21 cellular contexts compared by ENCODE assay signal in the genomic region with DNA sequence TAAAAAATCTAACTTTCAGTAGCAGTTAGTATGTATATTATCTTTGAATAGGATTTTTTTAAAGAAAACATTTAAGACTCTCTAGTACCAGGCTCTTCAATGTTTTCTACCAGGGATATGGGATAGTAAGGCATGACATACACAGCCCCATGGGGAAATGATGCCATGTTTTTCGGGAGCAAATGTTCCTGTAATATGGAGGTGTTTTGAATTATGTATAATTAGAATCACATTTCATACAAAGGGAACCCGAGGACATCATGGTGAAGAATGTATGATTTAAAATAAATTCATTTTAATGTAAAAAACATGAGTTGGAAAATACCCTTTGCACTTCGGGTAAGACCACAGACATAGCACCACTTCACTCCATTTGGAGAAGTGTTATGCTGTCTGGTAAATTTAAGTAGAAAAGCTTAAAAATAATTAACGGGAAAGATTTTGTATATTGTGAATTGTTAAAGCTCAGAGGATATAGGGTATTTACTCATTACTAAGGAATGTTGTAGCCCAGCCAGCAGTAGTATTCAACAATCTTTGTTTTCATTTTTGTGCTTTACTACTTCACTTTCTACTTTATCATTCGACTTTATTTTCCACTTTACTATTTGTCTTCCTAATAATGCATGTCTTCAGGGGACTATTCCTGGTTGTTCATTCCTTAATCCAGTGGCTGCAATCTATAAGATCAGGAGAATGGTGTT.
DNase-seq lines count a peak whose midpoint lies in the region; ATAC-seq, FAIRE-seq and TF ChIP-seq lines count a peak whose summit lies in the region.
"Had no signal": no experiment of that assay in that cellular context is flagged by ENCODE, and none has a peak within 500 bp of the region (broad histone marks: within the 10 kb centered on the region; RNA-seq: fewer than 3 reads in every experiment).

No MANE protein-coding gene starts in this region.

- no peak for TF ChIP-seq CTCF in AG10803 (conservative IDR thresholded peaks at IDR 0.05; ENCODE audit: low read length)
- no peak for TF ChIP-seq CTCF in PC-9 (conservative IDR thresholded peaks at IDR 0.05)
- TF ChIP-seq CTCF in H1 (IDR thresholded peaks at IDR 0.05; ENCODE audit: control extremely low read depth in 1 of 3, insufficient read depth in 1 of 3, low read depth in 1 of 3, low read length in 3 of 3) = no peak

- TF ChIP-seq RAD21 in H1 (IDR thresholded peaks at IDR 0.05 in 1 of 2, conservative IDR thresholded peaks at IDR 0.05 in 1 of 2; ENCODE audit: low read depth in 2 of 2, low read length in 2 of 2) = no peak

- BruUV-seq in PC-9 (replicated peaks; lab: Mats Ljungman, UMichigan) = no TSS peak

- DNase-seq in AG10803 (ENCODE audit: low read depth) (peak; percentile 40), PC-9 (no peak), H1 (ENCODE audit: low read depth in 1 of 2, low spot score in 2 of 2) (no peak), hepatic stellate cell (ENCODE audit: low spot score) (peak; percentile 4), OCI-M1 (lab: John Stamatoyannopoulos, UW) (no peak), GM19238 (ENCODE audit: insufficient read length, low spot score) (no peak)
- no peak for DNase-seq in stimulated activated naive CD4-positive, alpha-beta T cell treated with Interleukin-2 at 50 U/mL for 16 hours (lab: John Stamatoyannopoulos, UW)
- DNase-seq: activated CD4-positive, alpha-beta T cell treated with anti-CD3 and anti-CD28 coated beads, Interleukin-2, amount 10 ng/mL, durations not matched to agents 24 days and 14 days; GF-D8; heart left ventricle; KBM-7; lower lobe of right lung; NCI-H774; right cardiac atrium; stimulated activated CD4-positive, alpha-beta T cell treated with anti-CD3 and anti-CD28 coated beads, Interleukin-15, amount 100 ng/mL, for 24 hours; T-helper 17 cell had no signal

- H3K9ac ChIP-seq in H1 (replicated peaks in 1 of 4; ENCODE audit: extremely low read depth in 1 of 4, low read depth in 3 of 4, low read length in 3 of 4) = no peak overlapping the region

- no peak overlapping the region for H3K14ac ChIP-seq in H1 (ENCODE audit: insufficient read length)

- FAIRE-seq in H1 (lab: Jason Lieb, UNC) = no peak
- FAIRE-seq: GM12878 had no signal

- H3K18ac ChIP-seq in H1 (ENCODE audit: extremely low read depth, low read length) = no peak overlapping the region

- H2AK5ac ChIP-seq in H1 (ENCODE audit: low read depth, low read length) = no peak overlapping the region

- H3K9me3 ChIP-seq in PC-9 (ENCODE audit: insufficient read depth, low read depth) (no peaks in the 10 kb centered on the region), H1 (ENCODE audit: insufficient read depth in 2 of 2, low read depth in 1 of 2, low read length in 1 of 2) (no peaks in the 10 kb centered on the region)
- H3K9me3 ChIP-seq: lower lobe of right lung, neutrophil had no signal

- POLR2A ChIA-PET in PC-9 (lab: Charles Lee; ENCODE audit: unreplicated experiment) (interaction anchor here (0.5 kb wide), 1 partner anchor 94 kb away, joined by 4 read pairs; no protein-coding TSS in a partner anchor), H1 (lab: Charles Lee; ENCODE audit: partially characterized antibody) (no interaction called here)

- H4K20me1 ChIP-seq in PC-9 (ENCODE audit: insufficient read depth) = no peaks in the 10 kb centered on the region
- H4K20me1 ChIP-seq in H1 (replicated peaks in 1 of 2; ENCODE audit: control insufficient read depth in 1 of 2, insufficient read depth in 2 of 2, low read length in 2 of 2) = no peaks in the 10 kb centered on the region

- H2BK12ac ChIP-seq in H1 (ENCODE audit: low read depth, low read length) = no peak overlapping the region

- no peak overlapping the region for H4K5ac ChIP-seq in H1 (ENCODE audit: insufficient read length, low read depth, low read length)

- H3K9me2 ChIP-seq in PC-9 (ENCODE audit: insufficient read depth) = no peaks in the 10 kb centered on the region

- TF ChIP-seq EP300 in H1 (IDR thresholded peaks at IDR 0.05; ENCODE audit: borderline replicate concordance in 1 of 2, low read depth in 2 of 2, low read length in 2 of 2) = no peak

- no peak overlapping the region for H3K56ac ChIP-seq in H1 (replicated peaks; ENCODE audit: insufficient read length, low read depth, low read length)

- WGBS in H1 (ENCODE audit: extremely low coverage in 1 of 2, insufficient coverage in 1 of 2, insufficient read length in 1 of 2, insufficient replicate concordance in 2 of 2, low coverage in 1 of 2, low lambda C conversion rate in 2 of 2, missing lambda C conversion rate in 1 of 2), 2 experiments = 93 to 100% methylated on average over 2 to 5 of the region's 5 CpGs

- intact Hi-C loops in PC-9 (cut with micrococcal nuclease; ENCODE audit: unreplicated experiment) = no loop called here

- H4K8ac ChIP-seq in H1 (ENCODE audit: extremely low read depth, insufficient read depth, low read length) = no peak overlapping the region

- H3K27ac ChIP-seq in PC-9 = no peak overlapping the region
- H3K27ac ChIP-seq in H1 (ENCODE audit: low read depth, low read length) = no peak overlapping the region
- H3K27ac ChIP-seq: C4-2B, epithelial cell of prostate, heart left ventricle, lower lobe of right lung, neutrophil had no signal

- H3K79me1 ChIP-seq in H1 (ENCODE audit: low read depth, low read length) = no peaks in the 10 kb centered on the region

- no peaks in the 10 kb centered on the region for H3F3A ChIP-seq in PC-9 (ENCODE audit: insufficient read depth, low read depth)

- H3K23ac ChIP-seq in H1 (ENCODE audit: insufficient read length) = no peak overlapping the region

- H2BK5ac ChIP-seq in H1 (ENCODE audit: low read depth, low read length) = no peak overlapping the region

- no peaks in the 10 kb centered on the region for H3K23me2 ChIP-seq in H1 (ENCODE audit: low read depth, low read length)

- H2BK120ac ChIP-seq in H1 (replicated peaks; ENCODE audit: low read depth, low read length) = no peak overlapping the region

- H3K79me2 ChIP-seq in PC-9 (ENCODE audit: low read depth) (no peaks in the 10 kb centered on the region), H1 (ENCODE audit: control insufficient read depth in 1 of 2, insufficient read depth in 2 of 2, low read length in 2 of 2) (no peaks in the 10 kb centered on the region)

- H2BK15ac ChIP-seq in H1 (ENCODE audit: low read length) = no peak overlapping the region

- ATAC-seq in HG03432 (IDR thresholded peaks at IDR 0.05; ENCODE audit: unreplicated experiment) = no peak
- ATAC-seq: GM12878, heart left ventricle, lower lobe of right lung, right cardiac atrium, T-helper 17 cell had no signal

- no peak overlapping the region for H4K91ac ChIP-seq in H1 (replicated peaks; ENCODE audit: insufficient read length, low read length)

- H3K27me3 ChIP-seq in PC-9 (ENCODE audit: insufficient read depth, low read depth) (no peaks in the 10 kb centered on the region), H1 (replicated peaks in 1 of 4; ENCODE audit: control insufficient read depth in 3 of 4, extremely low read depth in 1 of 4, insufficient read depth in 3 of 4, low read length in 3 of 4) (no peaks in the 10 kb centered on the region)
- H3K27me3 ChIP-seq: heart left ventricle, neutrophil had no signal

- H3K4me2 ChIP-seq in PC-9 (peak overlapping the region; percentile 42; the same call in 1 of the 2 replicates), H1 (ENCODE audit: insufficient read depth in 1 of 2, low read depth in 2 of 2, low read length in 2 of 2) (no peak overlapping the region)

- TF ChIP-seq POLR2A in H1 (IDR thresholded peaks at IDR 0.05; ENCODE audit: control extremely low read depth in 1 of 2, low read depth in 2 of 2, low read length in 2 of 2) = no peak

- H3K4me3 ChIP-seq in AG10803 (ENCODE audit: low read length) = no peak overlapping the region
- H3K4me3 ChIP-seq in PC-9 = 0 out of 2 replicates have a peak overlapping the region, but pooled peaks have one; percentile 7
- no peak overlapping the region for H3K4me3 ChIP-seq in H1 (ENCODE audit: extremely low read depth in 1 of 4, insufficient read depth in 2 of 4, low read depth in 3 of 4, low read length in 4 of 4)
- H3K4me3 ChIP-seq: GM12878, heart left ventricle, lower lobe of right lung had no signal

- H2AFZ ChIP-seq in PC-9 (no peak overlapping the region), H1 (ENCODE audit: low read length) (0 out of 2 replicates have a peak overlapping the region, but pooled peaks have one; percentile 52)

- CTCF ChIA-PET in PC-9 (lab: Charles Lee) = interaction anchor here (0.6 kb wide), 1 partner anchor 527 kb away, joined by 3 read pairs; no protein-coding TSS in a partner anchor
- CTCF ChIA-PET in H1 (lab: Charles Lee; ENCODE audit: partially characterized antibody) = no interaction called here

- no peak overlapping the region for H3K4ac ChIP-seq in H1 (replicated peaks; ENCODE audit: insufficient read length, low read depth, low read length)

- no peak overlapping the region for H2BK20ac ChIP-seq in H1 (ENCODE audit: low read length)

- H3K4me1 ChIP-seq in PC-9 (replicated peaks; ENCODE audit: insufficient read depth) (peaks cover 9% of the 10 kb centered on the region; the same call in 1 of the 2 replicates), H1 (replicated peaks in 1 of 4; ENCODE audit: control insufficient read depth in 3 of 4, insufficient read depth in 4 of 4, low read length in 3 of 4) (no peaks in the 10 kb centered on the region)
- H3K4me1 ChIP-seq: heart left ventricle, lower lobe of right lung had no signal

- H3K36me3 ChIP-seq in PC-9 (ENCODE audit: low read depth) (no peaks in the 10 kb centered on the region), H1 (ENCODE audit: control insufficient read depth in 2 of 4, insufficient read depth in 4 of 4, low read length in 3 of 4) (no peaks in the 10 kb centered on the region)
- H3K36me3 ChIP-seq: heart left ventricle, lower lobe of right lung, neutrophil had no signal

TF ChIP-seq in H1, 55 proteins besides CTCF, POLR2A, EP300 and RAD21 (continues in another document):
- TF ChIP-seq SP2 (IDR thresholded peaks at IDR 0.05; ENCODE audit: low read length) = no peak
- no peak for TF ChIP-seq RFX5 (IDR thresholded peaks at IDR 0.05; ENCODE audit: borderline replicate concordance, low read depth, low read length)
- TF ChIP-seq ZNF274 (IDR thresholded peaks at IDR 0.05; ENCODE audit: borderline replicate concordance, extremely low read depth, low read length) = no peak
- TF ChIP-seq EZH2 (IDR thresholded peaks at IDR 0.05; ENCODE audit: low read depth, low read length, severe bottlenecking) = no peak
- no peak for TF ChIP-seq KDM4A (IDR thresholded peaks at IDR 0.05; ENCODE audit: low read depth, low read length, severe bottlenecking)
- no peak for TF ChIP-seq NRF1 (IDR thresholded peaks at IDR 0.05; ENCODE audit: low read depth, low read length)
- TF ChIP-seq, protein P1, sequence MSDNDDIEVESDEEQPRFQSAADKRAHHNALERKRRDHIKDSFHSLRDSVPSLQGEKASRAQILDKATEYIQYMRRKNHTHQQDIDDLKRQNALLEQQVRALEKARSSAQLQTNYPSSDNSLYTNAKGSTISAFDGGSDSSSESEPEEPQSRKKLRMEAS (IDR thresholded peaks at IDR 0.05) = no peak
- no peak for TF ChIP-seq TEAD4 (IDR thresholded peaks at IDR 0.05; ENCODE audit: low read depth, low read length)
- TF ChIP-seq HDAC6 (IDR thresholded peaks at IDR 0.05; ENCODE audit: low read depth, low read length) = no peak
- TF ChIP-seq YY1 (IDR thresholded peaks at IDR 0.05; ENCODE audit: low read depth, low read length) = no peak
- no peak for TF ChIP-seq TBP (IDR thresholded peaks at IDR 0.05; ENCODE audit: low read depth, low read length)
- no peak for TF ChIP-seq BRCA1 (IDR thresholded peaks at IDR 0.05; ENCODE audit: low read depth, low read length)

Comparison
In these comparisons a context has a peak if more than half of its experiments do, and no peak if none do; other contexts are left out.
1. DNase-seq: peak in AG10803 (single experiment) and hepatic stellate cell (single experiment); none in PC-9 (0 of 2), H1 (0 of 2), OCI-M1 (single experiment), stimulated activated naive CD4-positive, alpha-beta T cell treated with Interleukin-2 at 50 U/mL for 16 hours (single experiment) and GM19238 (single experiment).